ENCODE assay signal across 8 cellular contexts in the genomic region with DNA sequence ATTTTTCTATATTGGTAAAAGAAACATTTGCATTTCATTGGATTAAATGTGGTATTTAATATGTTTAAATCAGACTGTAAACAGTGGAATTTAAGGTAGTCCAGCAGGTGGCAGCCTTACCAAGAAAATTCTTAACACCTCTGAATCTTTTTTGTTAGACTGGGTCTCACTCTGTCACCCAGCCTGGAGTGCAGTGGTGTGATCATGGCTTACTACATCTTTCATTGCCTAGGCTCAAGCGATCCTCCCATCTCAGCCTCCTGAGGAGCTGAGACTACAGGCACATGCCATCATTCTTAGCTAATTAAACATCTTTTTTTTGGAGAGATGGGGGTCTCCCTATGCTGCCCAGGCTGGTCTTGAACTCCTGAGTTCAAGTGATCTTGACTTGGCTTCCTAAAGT.
DNase-seq lines count a peak whose midpoint lies in the region; TF ChIP-seq lines count a peak whose summit lies in the region.

No MANE protein-coding gene starts in this region.

- no peaks in the 10 kb centered on the region for H3K9me3 Mint-ChIP-seq in activated CD4-positive, alpha-beta T cell treated with anti-CD3 and anti-CD28 coated beads, Interleukin-2, amount 10 ng/mL, durations not matched to agents 7 days and 5 days
- H3K9me3 Mint-ChIP-seq in osteocyte (ENCODE audit: unreplicated experiment) = no peaks in the 10 kb centered on the region

- H3K27me3 Mint-ChIP-seq in activated CD4-positive, alpha-beta T cell treated with anti-CD3 and anti-CD28 coated beads, Interleukin-2, amount 10 ng/mL, durations not matched to agents 7 days and 5 days = no peaks in the 10 kb centered on the region
- no peaks in the 10 kb centered on the region for H3K27me3 Mint-ChIP-seq in osteocyte (ENCODE audit: unreplicated experiment)

- no peaks in the 10 kb centered on the region for H3K36me3 ChIP-seq in fibroblast of lung (ENCODE audit: control insufficient read depth, insufficient read depth, low read length)

- CTCF ChIA-PET in activated CD4-positive, alpha-beta T cell treated with anti-CD3 and anti-CD28 coated beads, Interleukin-2, amount 10 ng/mL, durations not matched to agents 7 days and 5 days (lab: Charles Lee) = no interaction called here

- no peaks in the 10 kb centered on the region for H3K27me3 ChIP-seq in fibroblast of lung (ENCODE audit: control insufficient read depth, insufficient read depth, low read length)

- H4K20me1 ChIP-seq in fibroblast of lung (ENCODE audit: control insufficient read depth, extremely low read depth, insufficient read depth, low read length) = no peaks in the 10 kb centered on the region

- H3K9me3 ChIP-seq in fibroblast of lung (ENCODE audit: control insufficient read depth, insufficient read depth, low read depth, low read length) = no peaks in the 10 kb centered on the region

- H2AFZ ChIP-seq in fibroblast of lung (ENCODE audit: low read length) = no peak overlapping the region

- no peak overlapping the region for H3K27ac ChIP-seq in fibroblast of lung (ENCODE audit: insufficient read depth, low read length)

- H3K4me2 ChIP-seq in fibroblast of lung (ENCODE audit: extremely low read depth, insufficient read depth, low read length) = no peak overlapping the region

- H3K4me1 ChIP-seq in fibroblast of lung (ENCODE audit: control insufficient read depth, extremely low read depth, insufficient read depth, low read length) = no peaks in the 10 kb centered on the region

- no peak overlapping the region for H3K9ac ChIP-seq in fibroblast of lung (ENCODE audit: insufficient read depth, low read length)

- no peak overlapping the region for H3K27ac Mint-ChIP-seq in activated CD4-positive, alpha-beta T cell treated with anti-CD3 and anti-CD28 coated beads, Interleukin-2, amount 10 ng/mL, durations not matched to agents 7 days and 5 days
- no peak overlapping the region for H3K27ac Mint-ChIP-seq in osteocyte (ENCODE audit: unreplicated experiment)

- H3K36me3 Mint-ChIP-seq in activated CD4-positive, alpha-beta T cell treated with anti-CD3 and anti-CD28 coated beads, Interleukin-2, amount 10 ng/mL, durations not matched to agents 7 days and 5 days (ENCODE audit: low read depth) = peaks cover 9% of the 10 kb centered on the region
- peaks cover 6% of the 10 kb centered on the region for H3K36me3 Mint-ChIP-seq in osteocyte (ENCODE audit: unreplicated experiment)

- H3K4me3 Mint-ChIP-seq in activated CD4-positive, alpha-beta T cell treated with anti-CD3 and anti-CD28 coated beads, Interleukin-2, amount 10 ng/mL, durations not matched to agents 7 days and 5 days = no peak overlapping the region
- no peak overlapping the region for H3K4me3 Mint-ChIP-seq in osteocyte (ENCODE audit: unreplicated experiment)

- no peaks in the 10 kb centered on the region for H3K4me1 Mint-ChIP-seq in activated CD4-positive, alpha-beta T cell treated with anti-CD3 and anti-CD28 coated beads, Interleukin-2, amount 10 ng/mL, durations not matched to agents 7 days and 5 days
- H3K4me1 Mint-ChIP-seq in osteocyte (ENCODE audit: unreplicated experiment) = no peaks in the 10 kb centered on the region

- POLR2A ChIA-PET in activated CD4-positive, alpha-beta T cell treated with anti-CD3 and anti-CD28 coated beads, Interleukin-2, amount 10 ng/mL, durations not matched to agents 7 days and 5 days (lab: Charles Lee) = no interaction called here

- TF ChIP-seq CTCF in AG09319 (IDR thresholded peaks at IDR 0.05; ENCODE audit: low read depth, low read length) (peak; percentile 30), GM12875 (IDR thresholded peaks at IDR 0.05; ENCODE audit: borderline replicate concordance, insufficient read depth, low read depth, low read length) (peak; percentile 19; the same call in 1 of the 2 replicates), fibroblast of lung (conservative IDR thresholded peaks at IDR 0.05 in 1 of 2, IDR thresholded peaks at IDR 0.05 in 1 of 2; ENCODE audit: low read depth in 1 of 2, low read length in 2 of 2) (peak; percentile 38 to 46), osteocyte (IDR thresholded peaks at IDR 0.05) (peak; percentile 67)

- H3K79me2 ChIP-seq in fibroblast of lung (ENCODE audit: control insufficient read depth, insufficient read depth, low read length) = no peaks in the 10 kb centered on the region

- H3K4me3 ChIP-seq in GM12875 (ENCODE audit: low read depth, low read length) (no peak overlapping the region), fibroblast of lung (replicated peaks in 1 of 4; ENCODE audit: control extremely low read depth in 1 of 4, insufficient read depth in 1 of 4, low read depth in 3 of 4, low read length in 4 of 4) (no peak overlapping the region)

- DNase-seq in AG09319 (ENCODE audit: extremely low read depth, low read depth) (no peak), NCI-H2227 treated with DMSO at 0.1 percent for 48 hours (lab: John Stamatoyannopoulos, UW) (peak; percentile 30), fibroblast of lung (ENCODE audit: low read depth in 2 of 2) (peak; percentile 31 to 58), osteocyte (ENCODE audit: extremely low spot score, unreplicated experiment) (no peak), putamen (ENCODE audit: low spot score) (no peak), amniotic stem cell (lab: John Stamatoyannopoulos, UW) (no peak)
- peak; percentile 65 for DNase-seq in activated CD4-positive, alpha-beta T cell treated with anti-CD3 and anti-CD28 coated beads, Interleukin-2, amount 10 ng/mL, durations not matched to agents 7 days and 5 days

Comparison
In these comparisons a context has a peak if more than half of its experiments do, and no peak if none do; other contexts are left out.
1. DNase-seq: peak in NCI-H2227 treated with DMSO at 0.1 percent for 48 hours (single experiment), activated CD4-positive, alpha-beta T cell treated with anti-CD3 and anti-CD28 coated beads, Interleukin-2, amount 10 ng/mL, durations not matched to agents 7 days and 5 days (single experiment) and fibroblast of lung (2 of 2); none in AG09319 (single experiment), osteocyte (single experiment), putamen (single experiment) and amniotic stem cell (single experiment).
2. Peak in every context shown above with its lines, with median percentiles within 50 percentile points of each other: CTCF ChIP-seq.